ENCODE assay signal across 8 cellular contexts in the genomic region with DNA sequence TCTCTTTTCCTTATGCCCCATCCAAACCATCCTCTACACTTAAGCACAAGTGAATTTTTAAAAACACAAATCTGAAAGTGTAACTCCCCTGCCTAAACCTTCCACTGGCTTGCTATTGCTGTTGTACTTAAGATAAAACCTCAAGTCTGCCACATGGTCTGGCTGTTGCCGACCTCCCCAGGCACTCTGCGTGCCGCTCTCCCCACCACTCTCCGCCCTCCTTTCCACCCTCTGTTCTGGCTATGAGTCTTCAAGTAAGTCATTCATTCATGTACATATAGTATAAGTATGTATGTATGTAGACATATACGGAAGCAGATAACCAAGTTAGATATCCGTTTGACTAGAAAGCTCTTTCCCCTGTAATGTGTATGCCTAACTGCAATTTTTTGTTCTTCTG.
A peak's percentile ranks its signal among the peaks of the same experiment; 100 is the strongest.
DNase-seq lines count a peak whose midpoint lies in the region; ATAC-seq and TF ChIP-seq lines count a peak whose summit lies in the region.

No MANE protein-coding gene starts in this region.

- peak; percentile 74 for ATAC-seq in GM18505 (IDR thresholded peaks at IDR 0.05; ENCODE audit: unreplicated experiment)
- ATAC-seq in HG03060 (IDR thresholded peaks at IDR 0.05; ENCODE audit: low read depth, unreplicated experiment) = peak; percentile 37

- DNase-seq in activated CD8-positive, alpha-beta memory T cell treated with anti-CD3 and anti-CD28 coated beads, Interleukin-2, amount 50 U/mL, for 4 hours = peak; percentile 42
- peak; percentile 60 for DNase-seq in stimulated activated CD4-positive, alpha-beta T cell treated with anti-CD3 and anti-CD28 coated beads, Interleukin-12 subunit alpha, Interleukin-12 subunit beta, amount 100 ng/mL, for 4 hours
- DNase-seq in glutamatergic neuron (no peak), cerebellum (ENCODE audit: low spot score) (no peak), NCI-H1417 treated with DMSO at 0.1 percent for 48 hours (lab: John Stamatoyannopoulos, UW) (no peak), osteocyte (ENCODE audit: extremely low spot score, unreplicated experiment) (no peak)

- H3K9me3 Mint-ChIP-seq in glutamatergic neuron (ENCODE audit: unreplicated experiment) = peaks cover under 1% of the 10 kb centered on the region
- peaks cover 5% of the 10 kb centered on the region for H3K9me3 Mint-ChIP-seq in osteocyte (ENCODE audit: unreplicated experiment)

- H3K36me3 Mint-ChIP-seq in glutamatergic neuron (ENCODE audit: unreplicated experiment) (no peaks in the 10 kb centered on the region), osteocyte (ENCODE audit: unreplicated experiment) (no peaks in the 10 kb centered on the region)

- H3K27me3 Mint-ChIP-seq in glutamatergic neuron (ENCODE audit: unreplicated experiment) (peaks cover 2% of the 10 kb centered on the region), osteocyte (ENCODE audit: unreplicated experiment) (no peaks in the 10 kb centered on the region)

- H3K27ac Mint-ChIP-seq in glutamatergic neuron (ENCODE audit: unreplicated experiment) (no peak overlapping the region), osteocyte (ENCODE audit: unreplicated experiment) (no peak overlapping the region)

- TF ChIP-seq CTCF in glutamatergic neuron (IDR thresholded peaks at IDR 0.05; ENCODE audit: partially characterized antibody, unreplicated experiment) (no peak), osteocyte (IDR thresholded peaks at IDR 0.05) (no peak)

- TF ChIP-seq POLR2A in GM18505 (IDR thresholded peaks at IDR 0.05; ENCODE audit: borderline replicate concordance, extremely low read depth, insufficient read depth, insufficient read length) = no peak

- H3K4me1 Mint-ChIP-seq in glutamatergic neuron (ENCODE audit: low read depth, unreplicated experiment) (peaks cover under 1% of the 10 kb centered on the region), osteocyte (ENCODE audit: unreplicated experiment) (peaks cover 46% of the 10 kb centered on the region)

- no peak overlapping the region for H3K4me3 Mint-ChIP-seq in glutamatergic neuron (ENCODE audit: unreplicated experiment)
- no peak overlapping the region for H3K4me3 Mint-ChIP-seq in osteocyte (ENCODE audit: unreplicated experiment)

Comparison
In these comparisons a context has a peak if more than half of its experiments do, and no peak if none do; other contexts are left out.
1. DNase-seq: peak in activated CD8-positive, alpha-beta memory T cell treated with anti-CD3 and anti-CD28 coated beads, Interleukin-2, amount 50 U/mL, for 4 hours (single experiment) and stimulated activated CD4-positive, alpha-beta T cell treated with anti-CD3 and anti-CD28 coated beads, Interleukin-12 subunit alpha, Interleukin-12 subunit beta, amount 100 ng/mL, for 4 hours (single experiment); none in glutamatergic neuron (single experiment), cerebellum (single experiment), NCI-H1417 treated with DMSO at 0.1 percent for 48 hours (single experiment) and osteocyte (single experiment).